ENCODE assay signal across 1 cellular context in the genomic region with DNA sequence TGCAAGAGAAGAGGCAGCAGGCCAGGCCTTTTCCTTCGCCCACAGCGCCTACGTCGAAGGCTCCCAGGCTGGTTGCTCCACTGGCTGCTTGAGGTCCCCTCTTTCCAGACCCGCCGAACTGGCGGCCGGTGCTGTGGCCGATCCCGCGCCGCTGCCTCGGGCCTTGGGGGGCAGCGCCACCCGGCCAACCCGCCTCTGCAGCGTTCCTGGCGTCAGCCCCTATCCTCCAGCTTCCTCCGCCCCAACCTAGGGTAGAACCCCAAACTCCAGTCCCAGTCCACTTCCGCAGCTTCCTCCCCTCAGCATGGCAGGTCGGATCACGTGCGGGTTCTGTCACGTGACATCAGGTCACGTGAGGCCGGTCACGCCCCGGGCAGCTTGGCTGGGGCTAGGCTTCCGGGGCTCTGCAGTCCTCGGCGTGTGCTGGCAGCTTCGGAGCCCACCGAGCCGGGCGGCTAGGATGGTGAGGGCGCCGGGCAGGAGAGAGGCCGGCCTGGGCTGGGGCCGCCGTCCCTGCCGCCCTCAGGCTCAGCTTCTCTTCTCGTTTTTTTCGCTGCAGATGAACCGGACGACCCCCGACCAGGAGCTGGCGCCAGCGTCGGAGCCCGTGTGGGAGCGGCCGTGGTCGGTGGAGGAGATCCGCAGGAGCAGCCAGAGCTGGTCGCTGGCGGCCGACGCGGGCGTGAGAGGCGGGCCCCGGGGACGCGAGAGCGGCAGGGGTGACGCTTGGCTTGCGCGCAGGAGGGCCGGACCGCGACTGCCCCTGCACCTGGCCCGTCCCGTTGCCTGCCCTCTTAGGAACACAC.
TF ChIP-seq lines count a peak whose summit lies in the region.

A gene with protein sequence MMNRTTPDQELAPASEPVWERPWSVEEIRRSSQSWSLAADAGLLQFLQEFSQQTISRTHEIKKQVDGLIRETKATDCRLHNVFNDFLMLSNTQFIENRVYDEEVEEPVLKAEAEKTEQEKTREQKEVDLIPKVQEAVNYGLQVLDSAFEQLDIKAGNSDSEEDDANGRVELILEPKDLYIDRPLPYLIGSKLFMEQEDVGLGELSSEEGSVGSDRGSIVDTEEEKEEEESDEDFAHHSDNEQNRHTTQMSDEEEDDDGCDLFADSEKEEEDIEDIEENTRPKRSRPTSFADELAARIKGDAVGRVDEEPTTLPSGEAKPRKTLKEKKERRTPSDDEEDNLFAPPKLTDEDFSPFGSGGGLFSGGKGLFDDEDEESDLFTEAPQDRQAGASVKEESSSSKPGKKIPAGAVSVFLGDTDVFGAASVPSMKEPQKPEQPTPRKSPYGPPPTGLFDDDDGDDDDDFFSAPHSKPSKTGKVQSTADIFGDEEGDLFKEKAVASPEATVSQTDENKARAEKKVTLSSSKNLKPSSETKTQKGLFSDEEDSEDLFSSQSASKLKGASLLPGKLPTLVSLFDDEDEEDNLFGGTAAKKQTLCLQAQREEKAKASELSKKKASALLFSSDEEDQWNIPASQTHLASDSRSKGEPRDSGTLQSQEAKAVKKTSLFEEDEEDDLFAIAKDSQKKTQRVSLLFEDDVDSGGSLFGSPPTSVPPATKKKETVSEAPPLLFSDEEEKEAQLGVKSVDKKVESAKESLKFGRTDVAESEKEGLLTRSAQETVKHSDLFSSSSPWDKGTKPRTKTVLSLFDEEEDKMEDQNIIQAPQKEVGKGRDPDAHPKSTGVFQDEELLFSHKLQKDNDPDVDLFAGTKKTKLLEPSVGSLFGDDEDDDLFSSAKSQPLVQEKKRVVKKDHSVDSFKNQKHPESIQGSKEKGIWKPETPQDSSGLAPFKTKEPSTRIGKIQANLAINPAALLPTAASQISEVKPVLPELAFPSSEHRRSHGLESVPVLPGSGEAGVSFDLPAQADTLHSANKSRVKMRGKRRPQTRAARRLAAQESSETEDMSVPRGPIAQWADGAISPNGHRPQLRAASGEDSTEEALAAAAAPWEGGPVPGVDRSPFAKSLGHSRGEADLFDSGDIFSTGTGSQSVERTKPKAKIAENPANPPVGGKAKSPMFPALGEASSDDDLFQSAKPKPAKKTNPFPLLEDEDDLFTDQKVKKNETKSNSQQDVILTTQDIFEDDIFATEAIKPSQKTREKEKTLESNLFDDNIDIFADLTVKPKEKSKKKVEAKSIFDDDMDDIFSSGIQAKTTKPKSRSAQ (N-terminal part only) (plus strand): TSS at position 409 of the 806 bp plus-strand sequence. CDS start 52 bp downstream, at position 461.

TF ChIP-seq in HEK293, 187 proteins besides CTCF, POLR2A, EP300 and RAD21 (continued from another document and continues in another):
- TF ChIP-seq, protein P1, sequence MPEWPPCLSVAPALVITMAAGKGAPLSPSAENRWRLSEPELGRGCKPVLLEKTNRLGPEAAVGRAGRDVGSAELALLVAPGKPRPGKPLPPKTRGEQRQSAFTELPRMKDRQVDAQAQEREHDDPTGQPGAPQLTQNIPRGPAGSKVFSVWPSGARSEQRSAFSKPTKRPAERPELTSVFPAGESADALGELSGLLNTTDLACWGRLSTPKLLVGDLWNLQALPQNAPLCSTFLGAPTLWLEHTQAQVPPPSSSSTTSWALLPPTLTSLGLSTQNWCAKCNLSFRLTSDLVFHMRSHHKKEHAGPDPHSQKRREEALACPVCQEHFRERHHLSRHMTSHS (tag by site-specific recombination; IDR thresholded peaks at IDR 0.05) = 0 out of 2 replicates have a peak, but pooled peaks have one; percentile 50
- TF ChIP-seq ZNF660 (tag by site-specific recombination; IDR thresholded peaks at IDR 0.05) (0 out of 2 replicates have a peak, but pooled peaks have one; percentile 29), GLIS2 (tag by site-specific recombination; IDR thresholded peaks at IDR 0.05) (peak; percentile 34; the same call in 1 of the 2 replicates), ZNF366 (tag by site-specific recombination; conservative IDR thresholded peaks at IDR 0.05) (peak; percentile 46; the same call in 1 of the 2 replicates), ZNF600 (tag by site-specific recombination; IDR thresholded peaks at IDR 0.05) (peak; percentile 29; the same call in 1 of the 2 replicates), ZNF2 (tag by site-specific recombination; IDR thresholded peaks at IDR 0.05) (peak; percentile 89; the same call in 1 of the 2 replicates), KLF7 (tag by site-specific recombination; IDR thresholded peaks at IDR 0.05; ENCODE audit: borderline replicate concordance) (peak; percentile 99), ZXDB (tag by site-specific recombination; IDR thresholded peaks at IDR 0.05) (peak; percentile 95), SP2 (tag by site-specific recombination; IDR thresholded peaks at IDR 0.05) (peak; percentile 77), ZNF19 (tag by site-specific recombination; IDR thresholded peaks at IDR 0.05; ENCODE audit: low read depth) (0 out of 2 replicates have a peak, but pooled peaks have one; percentile 24), ZNF391 (tag by site-specific recombination; IDR thresholded peaks at IDR 0.05; ENCODE audit: borderline replicate concordance, low read depth) (peak; percentile 69; the same call in 1 of the 2 replicates), ZNF843 (tag by site-specific recombination; IDR thresholded peaks at IDR 0.05) (peak; percentile 78), ZEB2 (tag by site-specific recombination; IDR thresholded peaks at IDR 0.05) (peak; percentile 58; the same call in 1 of the 2 replicates), KLF9 (tag by site-specific recombination; IDR thresholded peaks at IDR 0.05; ENCODE audit: low read depth) (peak; percentile 98), ZBTB48 (tag by site-specific recombination; IDR thresholded peaks at IDR 0.05) (peak; percentile 52; the same call in 1 of the 2 replicates), KLF8 (tag by site-specific recombination; IDR thresholded peaks at IDR 0.05) (peak; percentile 95), ZBTB8A (tag by site-specific recombination; IDR thresholded peaks at IDR 0.05) (peak; percentile 43; the same call in 1 of the 2 replicates), ZFHX2 (tag by site-specific recombination; conservative IDR thresholded peaks at IDR 0.05) (peak; percentile 46; the same call in 1 of the 2 replicates), ZBTB17 (tag by site-specific recombination; IDR thresholded peaks at IDR 0.05) (peak; percentile 93), KLF10 (tag by site-specific recombination; IDR thresholded peaks at IDR 0.05) (peak; percentile 84)
- TF ChIP-seq, protein P2, sequence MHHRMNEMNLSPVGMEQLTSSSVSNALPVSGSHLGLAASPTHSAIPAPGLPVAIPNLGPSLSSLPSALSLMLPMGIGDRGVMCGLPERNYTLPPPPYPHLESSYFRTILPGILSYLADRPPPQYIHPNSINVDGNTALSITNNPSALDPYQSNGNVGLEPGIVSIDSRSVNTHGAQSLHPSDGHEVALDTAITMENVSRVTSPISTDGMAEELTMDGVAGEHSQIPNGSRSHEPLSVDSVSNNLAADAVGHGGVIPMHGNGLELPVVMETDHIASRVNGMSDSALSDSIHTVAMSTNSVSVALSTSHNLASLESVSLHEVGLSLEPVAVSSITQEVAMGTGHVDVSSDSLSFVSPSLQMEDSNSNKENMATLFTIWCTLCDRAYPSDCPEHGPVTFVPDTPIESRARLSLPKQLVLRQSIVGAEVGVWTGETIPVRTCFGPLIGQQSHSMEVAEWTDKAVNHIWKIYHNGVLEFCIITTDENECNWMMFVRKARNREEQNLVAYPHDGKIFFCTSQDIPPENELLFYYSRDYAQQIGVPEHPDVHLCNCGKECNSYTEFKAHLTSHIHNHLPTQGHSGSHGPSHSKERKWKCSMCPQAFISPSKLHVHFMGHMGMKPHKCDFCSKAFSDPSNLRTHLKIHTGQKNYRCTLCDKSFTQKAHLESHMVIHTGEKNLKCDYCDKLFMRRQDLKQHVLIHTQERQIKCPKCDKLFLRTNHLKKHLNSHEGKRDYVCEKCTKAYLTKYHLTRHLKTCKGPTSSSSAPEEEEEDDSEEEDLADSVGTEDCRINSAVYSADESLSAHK (tag by site-specific recombination; IDR thresholded peaks at IDR 0.05) = peak; percentile 60; the same call in 1 of the 2 replicates
- TF ChIP-seq, protein P3, sequence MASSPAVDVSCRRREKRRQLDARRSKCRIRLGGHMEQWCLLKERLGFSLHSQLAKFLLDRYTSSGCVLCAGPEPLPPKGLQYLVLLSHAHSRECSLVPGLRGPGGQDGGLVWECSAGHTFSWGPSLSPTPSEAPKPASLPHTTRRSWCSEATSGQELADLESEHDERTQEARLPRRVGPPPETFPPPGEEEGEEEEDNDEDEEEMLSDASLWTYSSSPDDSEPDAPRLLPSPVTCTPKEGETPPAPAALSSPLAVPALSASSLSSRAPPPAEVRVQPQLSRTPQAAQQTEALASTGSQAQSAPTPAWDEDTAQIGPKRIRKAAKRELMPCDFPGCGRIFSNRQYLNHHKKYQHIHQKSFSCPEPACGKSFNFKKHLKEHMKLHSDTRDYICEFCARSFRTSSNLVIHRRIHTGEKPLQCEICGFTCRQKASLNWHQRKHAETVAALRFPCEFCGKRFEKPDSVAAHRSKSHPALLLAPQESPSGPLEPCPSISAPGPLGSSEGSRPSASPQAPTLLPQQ (tag by site-specific recombination; IDR thresholded peaks at IDR 0.05) = peak; percentile 71
- TF ChIP-seq, protein P4, sequence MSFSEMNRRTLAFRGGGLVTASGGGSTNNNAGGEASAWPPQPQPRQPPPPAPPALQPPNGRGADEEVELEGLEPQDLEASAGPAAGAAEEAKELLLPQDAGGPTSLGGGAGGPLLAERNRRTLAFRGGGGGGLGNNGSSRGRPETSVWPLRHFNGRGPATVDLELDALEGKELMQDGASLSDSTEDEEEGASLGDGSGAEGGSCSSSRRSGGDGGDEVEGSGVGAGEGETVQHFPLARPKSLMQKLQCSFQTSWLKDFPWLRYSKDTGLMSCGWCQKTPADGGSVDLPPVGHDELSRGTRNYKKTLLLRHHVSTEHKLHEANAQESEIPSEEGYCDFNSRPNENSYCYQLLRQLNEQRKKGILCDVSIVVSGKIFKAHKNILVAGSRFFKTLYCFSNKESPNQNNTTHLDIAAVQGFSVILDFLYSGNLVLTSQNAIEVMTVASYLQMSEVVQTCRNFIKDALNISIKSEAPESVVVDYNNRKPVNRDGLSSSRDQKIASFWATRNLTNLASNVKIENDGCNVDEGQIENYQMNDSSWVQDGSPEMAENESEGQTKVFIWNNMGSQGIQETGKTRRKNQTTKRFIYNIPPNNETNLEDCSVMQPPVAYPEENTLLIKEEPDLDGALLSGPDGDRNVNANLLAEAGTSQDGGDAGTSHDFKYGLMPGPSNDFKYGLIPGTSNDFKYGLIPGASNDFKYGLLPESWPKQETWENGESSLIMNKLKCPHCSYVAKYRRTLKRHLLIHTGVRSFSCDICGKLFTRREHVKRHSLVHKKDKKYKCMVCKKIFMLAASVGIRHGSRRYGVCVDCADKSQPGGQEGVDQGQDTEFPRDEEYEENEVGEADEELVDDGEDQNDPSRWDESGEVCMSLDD (tag by site-specific recombination; IDR thresholded peaks at IDR 0.05) = peak; percentile 85; the same call in 1 of the 2 replicates
- TF ChIP-seq, protein P5, sequence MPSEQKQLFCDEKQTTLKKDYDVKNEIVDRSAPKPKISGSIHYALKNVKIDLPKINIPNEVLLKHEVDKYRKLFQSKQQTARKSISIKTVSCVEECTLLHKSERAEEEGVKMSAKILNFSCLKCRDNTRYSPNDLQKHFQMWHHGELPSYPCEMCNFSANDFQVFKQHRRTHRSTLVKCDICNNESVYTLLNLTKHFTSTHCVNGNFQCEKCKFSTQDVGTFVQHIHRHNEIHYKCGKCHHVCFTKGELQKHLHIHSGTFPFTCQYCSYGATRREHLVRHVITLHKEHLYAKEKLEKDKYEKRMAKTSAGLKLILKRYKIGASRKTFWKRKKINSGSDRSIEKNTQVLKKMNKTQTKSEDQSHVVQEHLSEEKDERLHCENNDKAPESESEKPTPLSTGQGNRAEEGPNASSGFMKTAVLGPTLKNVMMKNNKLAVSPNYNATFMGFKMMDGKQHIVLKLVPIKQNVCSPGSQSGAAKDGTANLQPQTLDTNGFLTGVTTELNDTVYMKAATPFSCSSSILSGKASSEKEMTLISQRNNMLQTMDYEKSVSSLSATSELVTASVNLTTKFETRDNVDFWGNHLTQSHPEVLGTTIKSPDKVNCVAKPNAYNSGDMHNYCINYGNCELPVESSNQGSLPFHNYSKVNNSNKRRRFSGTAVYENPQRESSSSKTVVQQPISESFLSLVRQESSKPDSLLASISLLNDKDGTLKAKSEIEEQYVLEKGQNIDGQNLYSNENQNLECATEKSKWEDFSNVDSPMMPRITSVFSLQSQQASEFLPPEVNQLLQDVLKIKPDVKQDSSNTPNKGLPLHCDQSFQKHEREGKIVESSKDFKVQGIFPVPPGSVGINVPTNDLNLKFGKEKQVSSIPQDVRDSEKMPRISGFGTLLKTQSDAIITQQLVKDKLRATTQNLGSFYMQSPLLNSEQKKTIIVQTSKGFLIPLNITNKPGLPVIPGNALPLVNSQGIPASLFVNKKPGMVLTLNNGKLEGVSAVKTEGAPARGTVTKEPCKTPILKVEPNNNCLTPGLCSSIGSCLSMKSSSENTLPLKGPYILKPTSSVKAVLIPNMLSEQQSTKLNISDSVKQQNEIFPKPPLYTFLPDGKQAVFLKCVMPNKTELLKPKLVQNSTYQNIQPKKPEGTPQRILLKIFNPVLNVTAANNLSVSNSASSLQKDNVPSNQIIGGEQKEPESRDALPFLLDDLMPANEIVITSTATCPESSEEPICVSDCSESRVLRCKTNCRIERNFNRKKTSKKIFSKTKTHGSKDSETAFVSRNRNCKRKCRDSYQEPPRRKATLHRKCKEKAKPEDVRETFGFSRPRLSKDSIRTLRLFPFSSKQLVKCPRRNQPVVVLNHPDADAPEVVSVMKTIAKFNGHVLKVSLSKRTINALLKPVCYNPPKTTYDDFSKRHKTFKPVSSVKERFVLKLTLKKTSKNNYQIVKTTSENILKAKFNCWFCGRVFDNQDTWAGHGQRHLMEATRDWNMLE (tag by site-specific recombination; conservative IDR thresholded peaks at IDR 0.05; ENCODE audit: low read depth) = peak; percentile 64
- TF ChIP-seq, protein P6, sequence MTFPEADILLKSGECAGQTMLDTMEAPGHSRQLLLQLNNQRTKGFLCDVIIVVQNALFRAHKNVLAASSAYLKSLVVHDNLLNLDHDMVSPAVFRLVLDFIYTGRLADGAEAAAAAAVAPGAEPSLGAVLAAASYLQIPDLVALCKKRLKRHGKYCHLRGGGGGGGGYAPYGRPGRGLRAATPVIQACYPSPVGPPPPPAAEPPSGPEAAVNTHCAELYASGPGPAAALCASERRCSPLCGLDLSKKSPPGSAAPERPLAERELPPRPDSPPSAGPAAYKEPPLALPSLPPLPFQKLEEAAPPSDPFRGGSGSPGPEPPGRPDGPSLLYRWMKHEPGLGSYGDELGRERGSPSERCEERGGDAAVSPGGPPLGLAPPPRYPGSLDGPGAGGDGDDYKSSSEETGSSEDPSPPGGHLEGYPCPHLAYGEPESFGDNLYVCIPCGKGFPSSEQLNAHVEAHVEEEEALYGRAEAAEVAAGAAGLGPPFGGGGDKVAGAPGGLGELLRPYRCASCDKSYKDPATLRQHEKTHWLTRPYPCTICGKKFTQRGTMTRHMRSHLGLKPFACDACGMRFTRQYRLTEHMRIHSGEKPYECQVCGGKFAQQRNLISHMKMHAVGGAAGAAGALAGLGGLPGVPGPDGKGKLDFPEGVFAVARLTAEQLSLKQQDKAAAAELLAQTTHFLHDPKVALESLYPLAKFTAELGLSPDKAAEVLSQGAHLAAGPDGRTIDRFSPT (tag by site-specific recombination; IDR thresholded peaks at IDR 0.05) = peak; percentile 70; the same call in 1 of the 2 replicates
- TF ChIP-seq, protein P7, sequence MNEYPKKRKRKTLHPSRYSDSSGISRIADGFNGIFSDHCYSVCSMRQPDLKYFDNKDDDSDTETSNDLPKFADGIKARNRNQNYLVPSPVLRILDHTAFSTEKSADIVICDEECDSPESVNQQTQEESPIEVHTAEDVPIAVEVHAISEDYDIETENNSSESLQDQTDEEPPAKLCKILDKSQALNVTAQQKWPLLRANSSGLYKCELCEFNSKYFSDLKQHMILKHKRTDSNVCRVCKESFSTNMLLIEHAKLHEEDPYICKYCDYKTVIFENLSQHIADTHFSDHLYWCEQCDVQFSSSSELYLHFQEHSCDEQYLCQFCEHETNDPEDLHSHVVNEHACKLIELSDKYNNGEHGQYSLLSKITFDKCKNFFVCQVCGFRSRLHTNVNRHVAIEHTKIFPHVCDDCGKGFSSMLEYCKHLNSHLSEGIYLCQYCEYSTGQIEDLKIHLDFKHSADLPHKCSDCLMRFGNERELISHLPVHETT (tag by site-specific recombination; IDR thresholded peaks at IDR 0.05) = peak; percentile 94
